In the genomic region with DNA sequence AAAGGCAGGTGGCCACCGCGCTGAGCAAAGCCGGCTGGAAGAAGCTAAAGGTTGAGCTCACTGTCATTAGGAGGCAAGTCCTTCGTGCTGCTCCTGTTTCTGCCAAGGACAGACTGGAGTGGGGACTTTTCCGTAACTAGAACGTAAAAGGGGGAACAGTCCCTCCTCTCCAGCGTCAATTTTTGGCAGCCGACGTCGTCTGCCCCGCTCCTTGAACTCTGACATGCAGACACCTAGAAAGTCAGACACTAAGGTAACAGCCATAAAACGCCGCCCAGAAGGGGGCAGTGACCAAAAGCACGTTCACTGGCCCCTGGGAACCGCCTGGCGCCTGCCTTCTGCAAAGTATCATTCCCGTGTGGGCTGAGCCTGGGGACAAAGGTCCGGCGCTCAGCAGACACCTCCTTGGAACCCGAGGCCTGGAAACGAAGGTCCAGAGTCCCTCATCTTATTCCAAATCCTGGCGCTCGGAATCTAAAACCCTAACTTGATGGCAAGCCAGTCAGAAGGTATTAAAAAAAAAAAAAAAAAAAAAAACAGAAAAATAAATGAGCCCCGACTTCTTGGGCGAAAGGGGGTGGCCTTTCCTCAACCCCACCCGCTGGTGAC, we compare ENCODE assay signal across 9 cellular contexts. TPM values are rescaled to one million over a fixed set of nuclear protein-coding genes. Genes with fewer than 3 reads are reported as not detected.
DNase-seq lines count a peak whose midpoint lies in the region; ATAC-seq and TF ChIP-seq lines count a peak whose summit lies in the region.
"Had no signal": no experiment of that assay in that cellular context is flagged by ENCODE, and none has a peak within 500 bp of the region (broad histone marks: within the 10 kb centered on the region; RNA-seq: fewer than 3 reads in every experiment).

No MANE protein-coding gene starts in this region.

- POLR2A ChIA-PET in activated CD4-positive, alpha-beta memory T cell treated with anti-CD3 and anti-CD28 coated beads, Interleukin-2, amount 10 ng/mL, durations not matched to agents 7 days and 5 days (lab: Charles Lee): interaction anchor here (0.8 to 2.7 kb wide), 3 partner anchors 16 to 113 kb away, joined by 4 to 25 read pairs (median 11); partner anchors contain the start of genes NEMP1 and STAT6

- TF ChIP-seq CTCF in upper lobe of right lung (IDR thresholded peaks at IDR 0.05): peak; percentile 28

- H3K27ac ChIP-seq in epithelial cell of prostate (peak overlapping the region; percentile 70), upper lobe of right lung (peak overlapping the region; percentile 92)
- H3K27ac ChIP-seq: neutrophil had no signal

- ATAC-seq in upper lobe of right lung: peak; percentile 75
- ATAC-seq in HG02840 (IDR thresholded peaks at IDR 0.05; ENCODE audit: low FRiP score, unreplicated experiment): no peak

- peaks cover 10% of the 10 kb centered on the region for H3K4me1 Mint-ChIP-seq in activated CD4-positive, alpha-beta memory T cell treated with anti-CD3 and anti-CD28 coated beads, Interleukin-2, amount 10 ng/mL, durations not matched to agents 7 days and 5 days

- no peaks in the 10 kb centered on the region for H3K9me3 ChIP-seq in upper lobe of right lung
- H3K9me3 ChIP-seq: neutrophil had no signal

- no peak overlapping the region for H3K27ac Mint-ChIP-seq in activated CD4-positive, alpha-beta memory T cell treated with anti-CD3 and anti-CD28 coated beads, Interleukin-2, amount 10 ng/mL, durations not matched to agents 7 days and 5 days

- H3K4me1 ChIP-seq in upper lobe of right lung: peaks cover 14% of the 10 kb centered on the region

- intact Hi-C loops in upper lobe of right lung (cut with DNase I): no loop called here

- H3K27me3 Mint-ChIP-seq in activated CD4-positive, alpha-beta memory T cell treated with anti-CD3 and anti-CD28 coated beads, Interleukin-2, amount 10 ng/mL, durations not matched to agents 7 days and 5 days: peaks cover 62% of the 10 kb centered on the region

- H3K27me3 ChIP-seq in upper lobe of right lung: no peaks in the 10 kb centered on the region

- peaks cover 10% of the 10 kb centered on the region for H3K9me3 Mint-ChIP-seq in activated CD4-positive, alpha-beta memory T cell treated with anti-CD3 and anti-CD28 coated beads, Interleukin-2, amount 10 ng/mL, durations not matched to agents 7 days and 5 days

- H3K4me3 Mint-ChIP-seq in activated CD4-positive, alpha-beta memory T cell treated with anti-CD3 and anti-CD28 coated beads, Interleukin-2, amount 10 ng/mL, durations not matched to agents 7 days and 5 days: peak overlapping the region; percentile 73

- DNase-seq in SHP77 (lab: John Stamatoyannopoulos, UW) (peak; percentile 35 to 50), SHP77 treated with DMSO at 0.1 percent for 48 hours (lab: John Stamatoyannopoulos, UW) (no peak), NCI-H345 (lab: John Stamatoyannopoulos, UW) (peak; percentile 35), epithelial cell of prostate (ENCODE audit: low read depth, low spot score) (no peak), myocyte (ENCODE audit: low read depth) (peak; percentile 68), upper lobe of right lung (peak; percentile 89)
- peak; percentile 39 for DNase-seq in activated CD4-positive, alpha-beta memory T cell treated with anti-CD3 and anti-CD28 coated beads, Interleukin-2, amount 10 ng/mL, durations not matched to agents 7 days and 5 days

- peak overlapping the region; percentile 83 for H3K4me3 ChIP-seq in upper lobe of right lung

- CTCF ChIA-PET in activated CD4-positive, alpha-beta memory T cell treated with anti-CD3 and anti-CD28 coated beads, Interleukin-2, amount 10 ng/mL, durations not matched to agents 7 days and 5 days (lab: Charles Lee): interaction anchor here (0.7 to 7.3 kb wide), 11 partner anchors 9 to 87 kb away, joined by 3 to 72 read pairs (median 6); partner anchors contain the start of gene STAT6

- H3K36me3 ChIP-seq in upper lobe of right lung: no peaks in the 10 kb centered on the region
- H3K36me3 ChIP-seq: neutrophil had no signal

- peaks cover 9% of the 10 kb centered on the region for H3K36me3 Mint-ChIP-seq in activated CD4-positive, alpha-beta memory T cell treated with anti-CD3 and anti-CD28 coated beads, Interleukin-2, amount 10 ng/mL, durations not matched to agents 7 days and 5 days (ENCODE audit: low read depth)

RNA-seq across cellular contexts. Expression of gene LRP1, which starts 1.1 kb away (rescaled TPM):
- total RNA-seq in activated CD4-positive, alpha-beta memory T cell treated with anti-CD3 and anti-CD28 coated beads, Interleukin-2, amount 10 ng/mL, durations not matched to agents 7 days and 5 days: under 1 TPM; 0.60 to 0.86 TPM
- total RNA-seq in myocyte: 40.0 and 53.8 TPM in 2 replicates
- 703 TPM for polyA plus RNA-seq in myocyte (2012)
- total RNA-seq in upper lobe of right lung: 261 TPM

RNA-seq across cellular contexts. Expression of gene STAT6, which starts 16.0 kb away (rescaled TPM):
- 100 to 1,000 TPM; 127 to 128 TPM for total RNA-seq in activated CD4-positive, alpha-beta memory T cell treated with anti-CD3 and anti-CD28 coated beads, Interleukin-2, amount 10 ng/mL, durations not matched to agents 7 days and 5 days
- total RNA-seq in myocyte (51.1 and 59.4 TPM in 2 replicates), upper lobe of right lung (230 TPM)
- 66.7 TPM for polyA plus RNA-seq in myocyte (2012)

RNA-seq across cellular contexts. Expression of gene LRP1-AS, which starts 20.2 kb away (rescaled TPM):
- total RNA-seq in activated CD4-positive, alpha-beta memory T cell treated with anti-CD3 and anti-CD28 coated beads, Interleukin-2, amount 10 ng/mL, durations not matched to agents 7 days and 5 days: not detected
- not detected in 2 replicates for total RNA-seq in myocyte
- 0.77 TPM for polyA plus RNA-seq in myocyte (2012)
- not detected for total RNA-seq in upper lobe of right lung

RNA-seq across cellular contexts. Expression of gene NAB2, which starts 38.3 kb away (rescaled TPM):
- total RNA-seq in activated CD4-positive, alpha-beta memory T cell treated with anti-CD3 and anti-CD28 coated beads, Interleukin-2, amount 10 ng/mL, durations not matched to agents 7 days and 5 days: 1 to 10 TPM; 8.7 to 9.6 TPM
- total RNA-seq in myocyte (50.6 and 76.7 TPM in 2 replicates), upper lobe of right lung (37.3 TPM)
- polyA plus RNA-seq in myocyte (2012): 53.8 TPM

RNA-seq across cellular contexts. Expression of gene NEMP1, which starts 48.6 kb away (rescaled TPM):
- total RNA-seq in activated CD4-positive, alpha-beta memory T cell treated with anti-CD3 and anti-CD28 coated beads, Interleukin-2, amount 10 ng/mL, durations not matched to agents 7 days and 5 days: 10 to 100 TPM; 51.7 to 59.2 TPM
- 9.9 and 19.1 TPM in 2 replicates for total RNA-seq in myocyte
- polyA plus RNA-seq in myocyte (2012): 4.3 TPM
- 14.1 TPM for total RNA-seq in upper lobe of right lung

Comparison
In these comparisons a context has a peak if more than half of its experiments do, and no peak if none do; other contexts are left out.
1. DNase-seq: peak in SHP77 (2 of 2), NCI-H345 (single experiment), activated CD4-positive, alpha-beta memory T cell treated with anti-CD3 and anti-CD28 coated beads, Interleukin-2, amount 10 ng/mL, durations not matched to agents 7 days and 5 days (single experiment), myocyte (single experiment) and upper lobe of right lung (single experiment); none in SHP77 treated with DMSO at 0.1 percent for 48 hours (single experiment) and epithelial cell of prostate (single experiment).
2. RNA of gene LRP1, which starts 1.1 kb away (total RNA-seq): 261 TPM in upper lobe of right lung (single experiment) and 40.0 to 53.8 TPM in myocyte; 0.60 to 0.86 TPM in activated CD4-positive, alpha-beta memory T cell treated with anti-CD3 and anti-CD28 coated beads, Interleukin-2, amount 10 ng/mL, durations not matched to agents 7 days and 5 days; every median in the first group is over 10 times any median in the second.